ENCODE assay signal across 19 cellular contexts in the genomic region with DNA sequence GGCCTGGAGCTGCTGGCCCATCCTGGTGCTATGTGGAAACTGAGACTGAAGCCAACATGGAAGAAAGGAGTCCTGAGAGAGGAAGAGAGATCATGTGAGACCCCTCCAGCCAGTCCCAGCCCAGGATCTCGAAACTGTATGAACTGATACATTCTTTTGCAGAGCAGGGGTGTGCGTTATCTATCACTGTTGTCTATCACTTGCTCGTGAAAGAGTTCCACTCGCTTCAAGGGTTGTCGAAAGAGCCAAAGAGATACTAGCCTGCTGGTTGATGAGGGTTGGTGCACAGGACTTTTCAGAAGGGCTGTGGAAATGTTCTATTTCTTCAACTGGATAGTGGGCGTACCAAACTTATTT.
"Had no signal": no experiment of that assay in that cellular context is flagged by ENCODE, and none has a peak within 500 bp of the region (broad histone marks: within the 10 kb centered on the region; RNA-seq: fewer than 3 reads in every experiment).

No MANE protein-coding gene starts in this region.

- H3K9me3 Mint-ChIP-seq: activated B cell treated with CpG ODN at 0.5 μM for 24 hours; activated CD4-positive, alpha-beta T cell treated with anti-CD3 and anti-CD28 coated beads, Interleukin-2, amount 10 ng/mL, durations not matched to agents 7 days and 5 days; neural crest cell; T-helper 1 cell treated with Interleukin-12 subunit alpha and Interleukin-12 subunit beta and Interleukin-4 antibody, amounts not matched to agents 30 μg/mL and 1 μg/mL, for 36 hours had no signal

- H2AFZ ChIP-seq: parathyroid adenoma had no signal

- FAIRE-seq: astrocyte had no signal

- DNase-seq: activated B cell treated with CpG ODN at 0.5 μM for 24 hours; activated CD4-positive, alpha-beta T cell treated with anti-CD3 and anti-CD28 coated beads, Interleukin-2, amount 10 ng/mL, durations not matched to agents 7 days and 5 days; activated CD8-positive, alpha-beta memory T cell treated with anti-CD3 and anti-CD28 coated beads for 24 hours; activated naive CD4-positive, alpha-beta T cell treated with Interleukin-2 at 50 U/mL for 16 hours; cortex of kidney; effector memory CD4-positive, alpha-beta T cell; hypothalamus; retina; stimulated activated CD4-positive, alpha-beta T cell treated with anti-CD3 and anti-CD28 coated beads, Interleukin-4, amount 100 ng/mL, for 4 hours; stomach; tibial artery had no signal

- H3K9me3 ChIP-seq: gastroesophageal sphincter, stomach, tibial artery had no signal

- H3K9ac ChIP-seq: parathyroid adenoma had no signal

- H3K27me3 ChIP-seq: gastroesophageal sphincter, stomach, tibial artery had no signal

- H3K36me3 ChIP-seq: gastroesophageal sphincter, stomach, tibial artery had no signal

- H3K4me3 ChIP-seq: gastroesophageal sphincter, skin epidermis, stomach, tibial artery had no signal

- H3K79me2 ChIP-seq: parathyroid adenoma had no signal

- H3K27ac ChIP-seq: epithelial cell of prostate, parathyroid adenoma, tibial artery had no signal

- H3K4me1 Mint-ChIP-seq: activated CD4-positive, alpha-beta T cell treated with anti-CD3 and anti-CD28 coated beads, Interleukin-2, amount 10 ng/mL, durations not matched to agents 7 days and 5 days; central memory CD8-positive, alpha-beta T cell had no signal

- H3K27me3 Mint-ChIP-seq: activated CD4-positive, alpha-beta T cell treated with anti-CD3 and anti-CD28 coated beads, Interleukin-2, amount 10 ng/mL, durations not matched to agents 7 days and 5 days had no signal

- H3K4me3 Mint-ChIP-seq: activated B cell treated with CpG ODN at 0.5 μM for 24 hours; activated CD4-positive, alpha-beta T cell treated with anti-CD3 and anti-CD28 coated beads, Interleukin-2, amount 10 ng/mL, durations not matched to agents 7 days and 5 days; central memory CD8-positive, alpha-beta T cell; neural crest cell; T-helper 1 cell treated with Interleukin-12 subunit alpha and Interleukin-12 subunit beta and Interleukin-4 antibody, amounts not matched to agents 30 μg/mL and 1 μg/mL, for 36 hours had no signal

- H3K27ac Mint-ChIP-seq: activated B cell treated with CpG ODN at 0.5 μM for 24 hours; activated CD4-positive, alpha-beta T cell treated with anti-CD3 and anti-CD28 coated beads, Interleukin-2, amount 10 ng/mL, durations not matched to agents 7 days and 5 days; T-helper 1 cell treated with Interleukin-12 subunit alpha and Interleukin-12 subunit beta and Interleukin-4 antibody, amounts not matched to agents 30 μg/mL and 1 μg/mL, for 36 hours had no signal
